In the genomic region with DNA sequence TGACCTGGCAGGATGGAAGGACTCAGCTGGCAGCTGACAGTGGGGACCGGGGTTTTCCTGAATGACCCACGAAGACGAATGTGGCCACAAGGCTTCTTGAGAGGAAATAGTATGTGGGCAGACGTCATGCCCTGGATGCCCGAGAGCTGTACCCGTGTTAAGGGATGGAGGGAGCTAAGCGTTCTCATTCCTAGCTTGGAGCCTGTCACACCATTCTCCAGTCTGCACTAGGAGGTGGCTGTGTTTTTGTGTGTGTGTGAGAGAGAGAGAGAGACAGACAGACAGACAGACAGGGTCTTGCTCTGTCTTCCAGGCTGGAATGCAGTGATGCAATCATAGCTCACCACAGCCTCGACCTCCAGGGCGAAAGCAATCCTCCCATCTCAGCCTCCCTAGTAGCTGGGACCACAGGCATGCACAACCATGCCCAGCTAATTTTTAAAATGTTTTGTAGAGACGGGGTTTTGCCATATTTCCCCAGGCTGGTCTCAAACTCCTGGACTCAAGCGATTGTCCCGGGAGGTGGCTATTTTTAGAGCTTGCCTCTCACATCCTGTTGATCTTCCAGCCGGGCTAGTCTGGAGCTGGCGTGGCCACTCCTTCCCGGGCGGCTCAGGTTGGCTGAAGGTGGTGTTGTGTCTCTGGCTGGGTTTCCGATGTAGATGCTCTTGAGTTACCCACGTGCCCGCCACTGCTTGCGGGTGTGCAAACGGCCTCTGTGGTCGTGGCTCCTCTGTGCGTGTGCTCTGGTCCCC, we compare ENCODE assay signal across 17 cellular contexts. TPM values are rescaled to one million over a fixed set of nuclear protein-coding genes. Genes with fewer than 3 reads are reported as not detected.
DNase-seq lines count a peak whose midpoint lies in the region; ATAC-seq, FAIRE-seq and TF ChIP-seq lines count a peak whose summit lies in the region.
"Had no signal": no experiment of that assay in that cellular context is flagged by ENCODE, and none has a peak within 500 bp of the region (broad histone marks: within the 10 kb centered on the region; RNA-seq: fewer than 3 reads in every experiment).

No MANE protein-coding gene starts in this region.

- H3K4me3 ChIP-seq in upper lobe of right lung (no peak overlapping the region), kidney (ENCODE audit: low read length in 2 of 2) (no peak overlapping the region)

- H3K9me3 ChIP-seq in upper lobe of right lung (no peaks in the 10 kb centered on the region), kidney (ENCODE audit: control insufficient read depth in 1 of 2, low read length in 2 of 2) (no peaks in the 10 kb centered on the region)

- no peaks in the 10 kb centered on the region for H3K36me3 ChIP-seq in upper lobe of right lung
- H3K36me3 ChIP-seq in kidney (ENCODE audit: control insufficient read depth in 1 of 2, insufficient read depth in 2 of 2, low read length in 2 of 2): no peaks in the 10 kb centered on the region

- H3K9me3 Mint-ChIP-seq in chondrocyte (ENCODE audit: low read depth): no peaks in the 10 kb centered on the region
- H3K9me3 Mint-ChIP-seq in natural killer cell treated with Interleukin-12 subunit alpha and Interleukin-12 subunit beta and Interleukin-15 and Interleukin-18, amount 100 ng/mL, for 72 hours: no peaks in the 10 kb centered on the region

- H3K4me1 Mint-ChIP-seq in chondrocyte (ENCODE audit: low read depth): peaks cover 34% of the 10 kb centered on the region
- H3K4me1 Mint-ChIP-seq in natural killer cell treated with Interleukin-12 subunit alpha and Interleukin-12 subunit beta and Interleukin-15 and Interleukin-18, amount 100 ng/mL, for 72 hours (ENCODE audit: low read depth in 2 of 2): peaks cover 14 to 18% of the 10 kb centered on the region in 2 donors

- peak in 1 of 2 donors; percentile 59 for ATAC-seq in natural killer cell treated with Interleukin-12 subunit alpha and Interleukin-12 subunit beta and Interleukin-15 and Interleukin-18, amount 100 ng/mL, for 72 hours
- no peak for ATAC-seq in upper lobe of right lung

- H3K27ac ChIP-seq in upper lobe of right lung: no peak overlapping the region
- no peak overlapping the region for H3K27ac ChIP-seq in kidney (ENCODE audit: low read depth in 2 of 2, low read length in 2 of 2)
- H3K27ac ChIP-seq: VCaP had no signal

- no peaks in the 10 kb centered on the region for H3K27me3 Mint-ChIP-seq in chondrocyte (ENCODE audit: low read depth)
- peaks cover 30% of the 10 kb centered on the region in 2 donors for H3K27me3 Mint-ChIP-seq in natural killer cell treated with Interleukin-12 subunit alpha and Interleukin-12 subunit beta and Interleukin-15 and Interleukin-18, amount 100 ng/mL, for 72 hours

- FAIRE-seq in kidney (lab: Jason Lieb, UNC): no peak
- FAIRE-seq: D721Med, endothelial cell of umbilical vein had no signal

- H3K4me3 Mint-ChIP-seq in chondrocyte (ENCODE audit: unreplicated experiment): peak overlapping the region; percentile 20
- peak overlapping the region; percentile 10 for H3K4me3 Mint-ChIP-seq in natural killer cell treated with Interleukin-12 subunit alpha and Interleukin-12 subunit beta and Interleukin-15 and Interleukin-18, amount 100 ng/mL, for 72 hours

- no peak overlapping the region for H3K9ac ChIP-seq in kidney (ENCODE audit: low read length in 2 of 2)

- H3K36me3 Mint-ChIP-seq in chondrocyte (ENCODE audit: low read depth): no peaks in the 10 kb centered on the region
- no peaks in the 10 kb centered on the region for H3K36me3 Mint-ChIP-seq in natural killer cell treated with Interleukin-12 subunit alpha and Interleukin-12 subunit beta and Interleukin-15 and Interleukin-18, amount 100 ng/mL, for 72 hours

- H3K4me1 ChIP-seq in upper lobe of right lung (peaks cover 13% of the 10 kb centered on the region), kidney (ENCODE audit: control insufficient read depth in 1 of 2, insufficient read depth in 1 of 2, low read depth in 1 of 2, low read length in 2 of 2) (peaks cover 0 to 8% of the 10 kb centered on the region in 2 donors)

- peaks cover 44% of the 10 kb centered on the region for H3K27me3 ChIP-seq in upper lobe of right lung

- DNase-seq in ELR (ENCODE audit: low read depth) (peak; percentile 66), LHCN-M2 (ENCODE audit: low read depth) (peak; percentile 31), chondrocyte (ENCODE audit: low spot score) (no peak), RPMI8226 (no peak), AG20443 (ENCODE audit: low spot score) (no peak), upper lobe of right lung (no peak), kidney (no peak)
- no peak for DNase-seq in natural killer cell treated with Interleukin-12 subunit alpha and Interleukin-12 subunit beta and Interleukin-15 and Interleukin-18, amount 100 ng/mL, for 72 hours (ENCODE audit: low spot score)
- DNase-seq: activated CD8-positive, alpha-beta memory T cell treated with anti-CD3 and anti-CD28 coated beads, Interleukin-2, amount 50 U/mL, for 48 hours; hippocampal formation; mammary epithelial cell; NCI-H345; stimulated activated CD4-positive, alpha-beta T cell treated with anti-CD3 and anti-CD28 coated beads, Interleukin-4, amount 100 ng/mL, for 4 hours had no signal

- intact Hi-C loops in upper lobe of right lung (cut with DNase I) (no loop called here), kidney (cut with DNase I) (no loop called here)

- TF ChIP-seq CTCF in chondrocyte (IDR thresholded peaks at IDR 0.05): peak; percentile 10
- TF ChIP-seq CTCF in upper lobe of right lung (IDR thresholded peaks at IDR 0.05): no peak
- TF ChIP-seq CTCF in kidney (IDR thresholded peaks at IDR 0.05; ENCODE audit: borderline replicate concordance, extremely low read depth, insufficient read depth): no peak

- peak overlapping the region; percentile 87 for H3K27ac Mint-ChIP-seq in chondrocyte (ENCODE audit: unreplicated experiment)
- H3K27ac Mint-ChIP-seq in natural killer cell treated with Interleukin-12 subunit alpha and Interleukin-12 subunit beta and Interleukin-15 and Interleukin-18, amount 100 ng/mL, for 72 hours: no peak overlapping the region
- H3K27ac Mint-ChIP-seq: progenitor cell of endocrine pancreas had no signal

RNA-seq across cellular contexts. Expression of a gene that starts 2.1 kb away (rescaled TPM):
- total RNA-seq in LHCN-M2 (2014; rRNA removed) (not detected in 2 replicates), chondrocyte (9.1 to 11.1 TPM (median 9.6 TPM) in 3 replicates), upper lobe of right lung (0.29 TPM), kidney (0.16 TPM)
- 0.34 TPM for polyA plus RNA-seq in LHCN-M2 (2012)
- total RNA-seq in natural killer cell treated with Interleukin-12 subunit alpha and Interleukin-12 subunit beta and Interleukin-15 and Interleukin-18, amount 100 ng/mL, for 72 hours: not detected
- not detected for polyA plus RNA-seq in kidney (ENCODE audit: insufficient read depth, low read depth, low replicate concordance)
- total RNA-seq: endothelial cell of umbilical vein had no signal
- polyA plus RNA-seq: endothelial cell of umbilical vein had no signal

RNA-seq across cellular contexts. Expression of a gene that starts 58.3 kb away (rescaled TPM):
- total RNA-seq in LHCN-M2 (2014; rRNA removed): 29.2 and 31.8 TPM in 2 replicates
- polyA plus RNA-seq in LHCN-M2 (2012): 68.7 TPM
- total RNA-seq in chondrocyte: 196 to 209 TPM (median 198 TPM) in 3 replicates
- total RNA-seq in natural killer cell treated with Interleukin-12 subunit alpha and Interleukin-12 subunit beta and Interleukin-15 and Interleukin-18, amount 100 ng/mL, for 72 hours: 10 to 100 TPM; 23.7 to 24.8 TPM
- 48.8 TPM for total RNA-seq in upper lobe of right lung
- 55.0 TPM for total RNA-seq in kidney
- polyA plus RNA-seq in kidney (ENCODE audit: insufficient read depth, low read depth, low replicate concordance): 22.5 TPM

Comparison
In these comparisons a context has a peak if more than half of its experiments do, and no peak if none do; other contexts are left out.
1. DNase-seq: peak in ELR (single experiment) and LHCN-M2 (single experiment); none in chondrocyte (single experiment), natural killer cell treated with Interleukin-12 subunit alpha and Interleukin-12 subunit beta and Interleukin-15 and Interleukin-18, amount 100 ng/mL, for 72 hours (single experiment), RPMI8226 (single experiment), AG20443 (single experiment), upper lobe of right lung (single experiment) and kidney (single experiment).